In the genomic region with DNA sequence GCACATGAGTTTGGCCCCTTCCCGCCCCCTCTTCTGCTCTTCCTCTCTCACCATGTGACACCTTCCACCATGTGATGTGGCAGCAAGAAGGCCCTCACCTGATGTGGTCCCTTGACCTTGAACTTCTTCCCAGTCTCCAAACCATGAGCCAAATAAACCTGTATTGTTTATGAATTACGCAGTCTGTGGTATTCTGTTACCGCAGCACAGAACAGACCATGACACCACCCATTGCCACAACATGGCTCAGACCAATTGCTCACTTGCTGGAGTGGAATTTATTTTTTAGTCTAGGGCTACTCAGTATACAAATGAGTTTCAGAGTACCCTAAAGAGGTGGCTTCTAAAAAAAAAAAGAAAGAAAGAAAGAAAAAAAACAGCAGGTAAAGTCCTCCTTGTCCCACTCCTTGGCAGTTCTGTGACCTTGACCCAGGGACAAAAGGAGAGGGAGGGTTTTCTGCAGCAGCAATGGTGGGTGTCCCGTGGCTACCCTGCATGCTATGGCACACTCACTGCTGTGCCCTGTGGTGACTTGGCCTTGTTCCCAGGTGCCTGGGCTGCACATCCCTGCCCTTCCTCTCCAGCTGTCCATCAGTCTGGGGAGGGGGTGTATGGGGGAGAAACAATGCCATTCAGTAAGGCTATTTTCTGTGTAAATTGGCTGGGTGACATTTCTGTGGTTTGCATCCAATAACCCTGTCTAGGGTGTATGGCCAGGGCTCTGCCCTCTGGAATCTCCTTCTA, we compare ENCODE assay signal across 17 cellular contexts. TPM values are rescaled to one million over a fixed set of nuclear protein-coding genes. Genes with fewer than 3 reads are reported as not detected.
"Had no signal": no experiment of that assay in that cellular context is flagged by ENCODE, and none has a peak within 500 bp of the region (broad histone marks: within the 10 kb centered on the region; RNA-seq: fewer than 3 reads in every experiment).

No MANE protein-coding gene starts in this region.

- H3K36me3 Mint-ChIP-seq: activated naive CD8-positive, alpha-beta T cell treated with anti-CD3 and anti-CD28 coated beads for 36 hours; neural progenitor cell; stimulated activated effector memory CD8-positive, alpha-beta T cell treated with anti-CD3 and anti-CD28 coated beads, Interleukin-12 subunit alpha, Interleukin-12 subunit beta, amount 100 ng/mL, for 72 hours; WTC11 had no signal

- H3K36me3 ChIP-seq: neural progenitor cell, right atrium auricular region, tibial nerve had no signal

- H3K27ac Mint-ChIP-seq: activated naive CD8-positive, alpha-beta T cell treated with anti-CD3 and anti-CD28 coated beads for 36 hours; neural progenitor cell; stimulated activated effector memory CD8-positive, alpha-beta T cell treated with anti-CD3 and anti-CD28 coated beads, Interleukin-12 subunit alpha, Interleukin-12 subunit beta, amount 100 ng/mL, for 72 hours; WTC11 had no signal

- H3K27ac ChIP-seq: dorsolateral prefrontal cortex, neural progenitor cell, parathyroid adenoma, right atrium auricular region, tibial nerve had no signal

- FAIRE-seq: small intestine had no signal

- DNase-seq: activated CD4-positive, alpha-beta T cell treated with anti-CD3 and anti-CD28 coated beads for 48 hours; activated gamma-delta T cell; activated naive CD8-positive, alpha-beta T cell treated with anti-CD3 and anti-CD28 coated beads for 36 hours; activated T-cell treated with anti-CD3 and anti-CD28 coated beads, Interleukin-2, amount 50 U/mL, for 4 hours; dorsolateral prefrontal cortex; hippocampal formation; left ventricle myocardium superior; small intestine had no signal

- H3K4me3 Mint-ChIP-seq: activated naive CD8-positive, alpha-beta T cell treated with anti-CD3 and anti-CD28 coated beads for 36 hours; activated T-cell treated with anti-CD3 and anti-CD28 coated beads, Interleukin-2, amount 50 U/mL, for 4 hours; neural progenitor cell; stimulated activated effector memory CD8-positive, alpha-beta T cell treated with anti-CD3 and anti-CD28 coated beads, Interleukin-12 subunit alpha, Interleukin-12 subunit beta, amount 100 ng/mL, for 72 hours; WTC11 had no signal

- H2AFZ ChIP-seq: neural progenitor cell, parathyroid adenoma had no signal

- H3K4me1 ChIP-seq: parathyroid adenoma had no signal

- H3K9ac ChIP-seq: neural progenitor cell, parathyroid adenoma had no signal

- H3K4me2 ChIP-seq: neural progenitor cell had no signal

- H3K79me2 ChIP-seq: parathyroid adenoma had no signal

- H3K9me3 ChIP-seq: right atrium auricular region, tibial nerve had no signal

- H3K4me3 ChIP-seq: dorsolateral prefrontal cortex, neural progenitor cell, right atrium auricular region, tibial nerve had no signal

- ATAC-seq: activated T-cell treated with anti-CD3 and anti-CD28 coated beads, Interleukin-2, amount 50 U/mL, for 4 hours; left ventricle myocardium superior; stimulated activated effector memory CD8-positive, alpha-beta T cell treated with anti-CD3 and anti-CD28 coated beads, Interleukin-12 subunit alpha, Interleukin-12 subunit beta, amount 100 ng/mL, for 72 hours; WTC11 had no signal

- H3K9me3 Mint-ChIP-seq: activated naive CD8-positive, alpha-beta T cell treated with anti-CD3 and anti-CD28 coated beads for 36 hours; activated T-cell treated with anti-CD3 and anti-CD28 coated beads, Interleukin-2, amount 50 U/mL, for 4 hours; stimulated activated effector memory CD8-positive, alpha-beta T cell treated with anti-CD3 and anti-CD28 coated beads, Interleukin-12 subunit alpha, Interleukin-12 subunit beta, amount 100 ng/mL, for 72 hours; WTC11 had no signal

RNA-seq across cellular contexts. Expression of a gene that starts 5.4 kb away (rescaled TPM):
- total RNA-seq: activated naive CD8-positive, alpha-beta T cell treated with anti-CD3 and anti-CD28 coated beads for 36 hours; activated T-cell treated with anti-CD3 and anti-CD28 coated beads, Interleukin-2, amount 50 U/mL, for 4 hours; glomerular endothelial cell; kidney epithelial cell; left ventricle myocardium superior; mesenteric fat pad; right atrium auricular region; tibial nerve; WTC11 had no signal
